In genomic region chr4:41757521-41758156, GRCh38 we compare ENCODE assay signal across 2 cellular contexts.
A peak's percentile ranks its signal among the peaks of the same experiment; 100 is the strongest.
TF ChIP-seq lines count a peak whose summit lies in the region.

No MANE protein-coding gene starts in this region.

TF ChIP-seq in HEK293, 187 proteins besides CTCF, POLR2A, EP300 and RAD21:
- TF ChIP-seq PRDM1 (tag by site-specific recombination; IDR thresholded peaks at IDR 0.05) (0 out of 2 replicates have a peak, but pooled peaks have one; percentile 15), ZNF354C (tag by site-specific recombination; IDR thresholded peaks at IDR 0.05; ENCODE audit: borderline replicate concordance, low read depth) (no peak), ZIC2 (tag by site-specific recombination; IDR thresholded peaks at IDR 0.05) (0 out of 2 replicates have a peak, but pooled peaks have one; percentile 35), ZNF529 (tag by site-specific recombination; IDR thresholded peaks at IDR 0.05; ENCODE audit: insufficient replicate concordance) (no peak)
- TF ChIP-seq, protein P1, sequence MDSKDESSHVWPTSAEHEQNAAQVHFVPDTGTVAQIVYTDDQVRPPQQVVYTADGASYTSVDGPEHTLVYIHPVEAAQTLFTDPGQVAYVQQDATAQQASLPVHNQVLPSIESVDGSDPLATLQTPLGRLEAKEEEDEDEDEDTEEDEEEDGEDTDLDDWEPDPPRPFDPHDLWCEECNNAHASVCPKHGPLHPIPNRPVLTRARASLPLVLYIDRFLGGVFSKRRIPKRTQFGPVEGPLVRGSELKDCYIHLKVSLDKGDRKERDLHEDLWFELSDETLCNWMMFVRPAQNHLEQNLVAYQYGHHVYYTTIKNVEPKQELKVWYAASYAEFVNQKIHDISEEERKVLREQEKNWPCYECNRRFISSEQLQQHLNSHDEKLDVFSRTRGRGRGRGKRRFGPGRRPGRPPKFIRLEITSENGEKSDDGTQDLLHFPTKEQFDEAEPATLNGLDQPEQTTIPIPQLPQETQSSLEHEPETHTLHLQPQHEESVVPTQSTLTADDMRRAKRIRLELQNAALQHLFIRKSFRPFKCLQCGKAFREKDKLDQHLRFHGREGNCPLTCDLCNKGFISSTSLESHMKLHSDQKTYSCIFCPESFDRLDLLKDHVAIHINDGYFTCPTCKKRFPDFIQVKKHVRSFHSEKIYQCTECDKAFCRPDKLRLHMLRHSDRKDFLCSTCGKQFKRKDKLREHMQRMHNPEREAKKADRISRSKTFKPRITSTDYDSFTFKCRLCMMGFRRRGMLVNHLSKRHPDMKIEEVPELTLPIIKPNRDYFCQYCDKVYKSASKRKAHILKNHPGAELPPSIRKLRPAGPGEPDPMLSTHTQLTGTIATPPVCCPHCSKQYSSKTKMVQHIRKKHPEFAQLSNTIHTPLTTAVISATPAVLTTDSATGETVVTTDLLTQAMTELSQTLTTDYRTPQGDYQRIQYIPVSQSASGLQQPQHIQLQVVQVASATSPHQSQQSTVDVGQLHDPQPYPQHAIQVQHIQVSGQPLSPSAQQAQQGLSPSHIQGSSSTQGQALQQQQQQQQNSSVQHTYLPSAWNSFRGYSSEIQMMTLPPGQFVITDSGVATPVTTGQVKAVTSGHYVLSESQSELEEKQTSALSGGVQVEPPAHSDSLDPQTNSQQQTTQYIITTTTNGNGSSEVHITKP (tag by site-specific recombination; IDR thresholded peaks at IDR 0.05), result no peak
TF ChIP-seq in HEK293: peak in this region for 2.

TF ChIP-seq in H1, 55 proteins besides CTCF, POLR2A, EP300 and RAD21:
- TF ChIP-seq JUND (IDR thresholded peaks at IDR 0.05; ENCODE audit: low read length), result peak; percentile 38; the same call in 1 of the 2 replicates
- TF ChIP-seq KDM1A (IDR thresholded peaks at IDR 0.05; ENCODE audit: borderline replicate concordance, low read length), result no peak
- no peak for TF ChIP-seq BRCA1 (IDR thresholded peaks at IDR 0.05; ENCODE audit: low read depth, low read length)
- 0 out of 2 replicates have a peak, but pooled peaks have one; percentile 15 for TF ChIP-seq SUZ12 (IDR thresholded peaks at IDR 0.05; ENCODE audit: low read length)
- no peak for TF ChIP-seq GTF2F1 (IDR thresholded peaks at IDR 0.05; ENCODE audit: borderline replicate concordance, low read depth, low read length)
